Comparison of ENCODE assay signal across 17 cellular contexts in genomic region chr3:147200545-147200944, GRCh38.
A peak's percentile ranks its signal among the peaks of the same experiment; 100 is the strongest.
DNase-seq lines count a peak whose midpoint lies in the region; ATAC-seq and TF ChIP-seq lines count a peak whose summit lies in the region.
"Had no signal": no experiment of that assay in that cellular context is flagged by ENCODE, and none has a peak within 500 bp of the region (broad histone marks: within the 10 kb centered on the region; RNA-seq: fewer than 3 reads in every experiment).

No MANE protein-coding gene starts in this region.

- intact Hi-C loops in esophagus squamous epithelium (cut with DNase I) = no loop called here

- no peak for ATAC-seq in DND-41 (ENCODE audit: insufficient read depth, low read depth)

- no peak overlapping the region for H3K4me3 ChIP-seq in DND-41 (ENCODE audit: low read depth in 1 of 2, low read length in 2 of 2)
- H3K4me3 ChIP-seq in adipocyte (ENCODE audit: low read length) = no peak overlapping the region
- no peak overlapping the region for H3K4me3 ChIP-seq in fibroblast of pulmonary artery (replicated peaks; ENCODE audit: low read depth, low read length)
- H3K4me3 ChIP-seq in skeletal muscle satellite cell (ENCODE audit: low read length) = no peak overlapping the region
- H3K4me3 ChIP-seq in esophagus squamous epithelium = no peak overlapping the region
- H3K4me3 ChIP-seq: Peyer's patch had no signal

- H3K27me3 ChIP-seq in DND-41 (ENCODE audit: insufficient read depth, low read length, poor library complexity) (no peaks in the 10 kb centered on the region), adipocyte (replicated peaks; ENCODE audit: control insufficient read depth, insufficient read depth, low read length) (no peaks in the 10 kb centered on the region), skeletal muscle satellite cell (ENCODE audit: control insufficient read depth, insufficient read depth, low read length) (no peaks in the 10 kb centered on the region), esophagus squamous epithelium (no peaks in the 10 kb centered on the region)
- H3K27me3 ChIP-seq: BE2C, Peyer's patch had no signal

- H4K20me1 ChIP-seq in DND-41 (ENCODE audit: insufficient read depth, low read length) = no peaks in the 10 kb centered on the region

- H3K9ac ChIP-seq in DND-41 (ENCODE audit: low read depth, low read length) (no peak overlapping the region), adipocyte (ENCODE audit: low read length) (no peak overlapping the region), skeletal muscle satellite cell (ENCODE audit: low read depth, low read length) (no peak overlapping the region)

- WGBS in esophagus squamous epithelium, 2 donors = 67 to 72% methylated on average over 4 of the region's 4 CpGs

- H3K4me1 ChIP-seq in DND-41 (ENCODE audit: insufficient read depth, low read length) (peaks cover 6% of the 10 kb centered on the region), adipocyte (ENCODE audit: control insufficient read depth, insufficient read depth, low read length) (no peaks in the 10 kb centered on the region), skeletal muscle satellite cell (ENCODE audit: control insufficient read depth, insufficient read depth, low read length) (peaks cover 3% of the 10 kb centered on the region), esophagus squamous epithelium (no peaks in the 10 kb centered on the region)
- H3K4me1 ChIP-seq: BE2C, Peyer's patch had no signal

- H3K27ac ChIP-seq in DND-41 (ENCODE audit: low read length) = no peak overlapping the region
- no peak overlapping the region for H3K27ac ChIP-seq in esophagus squamous epithelium
- H3K27ac ChIP-seq: Peyer's patch had no signal

- DNase-seq in DND-41 (no peak), adipocyte (ENCODE audit: low read depth) (peak; percentile 60), fibroblast of pulmonary artery (ENCODE audit: low read depth) (peak; percentile 3), esophagus squamous epithelium (lab: John Stamatoyannopoulos, UW) (no peak), HK-2 (ENCODE audit: unreplicated experiment) (no peak)
- DNase-seq in activated CD4-positive, CD25-positive, alpha-beta regulatory T cell treated with anti-CD3 and anti-CD28 coated beads, Interleukin-2, amount 50 U/mL, for 72 hours = no peak
- DNase-seq: BE2C; CD4-positive, alpha-beta memory T cell; H7; NCI-H1417; NCI-H1930; NCI-H2171 treated with DMSO at 0.1 percent for 48 hours; NCI-H510A; NCI-H82; Peyer's patch; SHP77 had no signal

- H3K36me3 ChIP-seq in DND-41 (ENCODE audit: insufficient read depth, low read length) (no peaks in the 10 kb centered on the region), adipocyte (ENCODE audit: control insufficient read depth, insufficient read depth, low read length, severe bottlenecking) (no peaks in the 10 kb centered on the region), skeletal muscle satellite cell (ENCODE audit: insufficient read depth, low read length) (no peaks in the 10 kb centered on the region), esophagus squamous epithelium (no peaks in the 10 kb centered on the region)
- H3K36me3 ChIP-seq: BE2C, Peyer's patch had no signal

- H3K79me2 ChIP-seq in DND-41 (ENCODE audit: insufficient read depth, low read length) = no peaks in the 10 kb centered on the region

- TF ChIP-seq POLR2A in esophagus squamous epithelium (IDR thresholded peaks at IDR 0.05) = no peak

- no peak for TF ChIP-seq CTCF in DND-41 (IDR thresholded peaks at IDR 0.05; ENCODE audit: borderline replicate concordance, extremely low read depth, low read length, poor library complexity, severe bottlenecking)
- TF ChIP-seq CTCF in fibroblast of pulmonary artery (IDR thresholded peaks at IDR 0.05; ENCODE audit: low read length, missing control alignments) = no peak
- no peak for TF ChIP-seq CTCF in esophagus squamous epithelium (IDR thresholded peaks at IDR 0.05)

- H3K9me3 ChIP-seq in DND-41 (ENCODE audit: insufficient read depth, low read length, severe bottlenecking) (no peaks in the 10 kb centered on the region), adipocyte (ENCODE audit: control insufficient read depth, low read length) (no peaks in the 10 kb centered on the region), skeletal muscle satellite cell (replicated peaks; ENCODE audit: low read length) (no peaks in the 10 kb centered on the region), esophagus squamous epithelium (no peaks in the 10 kb centered on the region)
- H3K9me3 ChIP-seq: BE2C, Peyer's patch had no signal

- H3K4me2 ChIP-seq in DND-41 (ENCODE audit: insufficient read depth, low read length) (no peak overlapping the region), skeletal muscle satellite cell (ENCODE audit: low read length) (peak overlapping the region; percentile 4)

- peak overlapping the region; percentile 5; the same call in 1 of the 2 replicates for H2AFZ ChIP-seq in DND-41 (ENCODE audit: low read depth, low read length)

Comparison
In these comparisons a context has a peak if more than half of its experiments do, and no peak if none do; other contexts are left out.
1. DNase-seq: peak in adipocyte (single experiment) and fibroblast of pulmonary artery (single experiment); none in DND-41 (single experiment), esophagus squamous epithelium (single experiment), activated CD4-positive, CD25-positive, alpha-beta regulatory T cell treated with anti-CD3 and anti-CD28 coated beads, Interleukin-2, amount 50 U/mL, for 72 hours (single experiment) and HK-2 (single experiment).